Comparison of ENCODE assay signal across 8 cellular contexts in genomic region chr5:86617756-86618577, GRCh38. TPM values are rescaled to one million over a fixed set of nuclear protein-coding genes. Genes with fewer than 3 reads are reported as not detected.
DNase-seq lines count a peak whose midpoint lies in the region; ATAC-seq and TF ChIP-seq lines count a peak whose summit lies in the region.

TSS of gene COX7C (plus strand) at chr5:86617941. CDS start at chr5:86618056, 115 bp downstream.

- TF ChIP-seq POLR2A in gastroesophageal sphincter (IDR thresholded peaks at IDR 0.05), result peak; percentile 60 to 75

- H3K4me1 ChIP-seq in SK-N-SH (ENCODE audit: control insufficient read depth in 1 of 2, insufficient read depth in 2 of 2, low read depth in 1 of 2, low read length in 1 of 2) (no peaks in the 10 kb centered on the region), gastroesophageal sphincter (peaks cover 0 to 16% (median 3%) of the 10 kb centered on the region in 3 donors), neutrophil (ENCODE audit: control insufficient read depth in 1 of 2, insufficient read depth in 1 of 2, low read depth in 1 of 2, low read length in 1 of 2) (peaks cover 5 to 7% of the 10 kb centered on the region in 2 experiments)

- H3K9me3 ChIP-seq in SK-N-SH, result no peaks in the 10 kb centered on the region
- no peaks in the 10 kb centered on the region for H3K9me3 ChIP-seq in gastroesophageal sphincter
- H3K9me3 ChIP-seq in neutrophil, result no peaks in the 10 kb centered on the region

- H3K36me3 ChIP-seq in SK-N-SH (replicated peaks in 1 of 2; ENCODE audit: control insufficient read depth in 1 of 2, insufficient read depth in 2 of 2, low read length in 1 of 2) (peaks cover 26 to 28% of the 10 kb centered on the region in 2 experiments), gastroesophageal sphincter (peaks cover 9 to 36% of the 10 kb centered on the region in 2 donors), neutrophil (peaks cover 35% of the 10 kb centered on the region)

- H3K27ac ChIP-seq in SK-N-SH (ENCODE audit: low read depth in 2 of 2, low read length in 1 of 2) (peak within 1 kb of the TSS; percentile 48 to 87; a peak in 3 of 4 replicates), gastroesophageal sphincter (peak within 1 kb of the TSS; percentile 90 to 95 (median 94)), neutrophil (peak within 1 kb of the TSS; percentile 57), substantia nigra (ENCODE audit: low read depth, low read length, poor library complexity, severe bottlenecking) (peak within 1 kb of the TSS; percentile 89)

- no peak for TF ChIP-seq CTCF in SK-N-SH (IDR thresholded peaks at IDR 0.05)
- TF ChIP-seq CTCF in gastroesophageal sphincter (IDR thresholded peaks at IDR 0.05), result no peak
- no peak for TF ChIP-seq CTCF in neutrophil (IDR thresholded peaks at IDR 0.05)

- peak within 1 kb of the TSS; percentile 87 for H3K9ac ChIP-seq in SK-N-SH

- H3K27me3 ChIP-seq in SK-N-SH (ENCODE audit: insufficient read depth) (peaks cover 6% of the 10 kb centered on the region; the same call in 1 of the 2 replicates), gastroesophageal sphincter (no peaks in the 10 kb centered on the region), neutrophil (peaks cover 7% of the 10 kb centered on the region)

- WGBS in SK-N-SH (ENCODE audit: low lambda C conversion rate), result 2% methylated on average over 37 of the region's 41 CpGs
- WGBS in gastroesophageal sphincter (ENCODE audit: low coverage in 1 of 2), 2 donors, result 0 to 1% methylated on average over 7 to 16 of the region's 41 CpGs

- H3K4me2 ChIP-seq in SK-N-SH, result peak within 1 kb of the TSS; percentile 93

- peak within 1 kb of the TSS; percentile 95 for H2AFZ ChIP-seq in SK-N-SH (ENCODE audit: low read depth)

- H3K79me2 ChIP-seq in SK-N-SH (ENCODE audit: insufficient read depth), result peaks cover 19% of the 10 kb centered on the region

- TF ChIP-seq EP300 in SK-N-SH (IDR thresholded peaks at IDR 0.05; ENCODE audit: borderline replicate concordance in 1 of 2, low read depth in 1 of 2, low read length in 1 of 2) (no peak), gastroesophageal sphincter (IDR thresholded peaks at IDR 0.05) (no peak)

- ATAC-seq in HG02571 (IDR thresholded peaks at IDR 0.05; ENCODE audit: unreplicated experiment), result peak; percentile 98
- ATAC-seq in gastroesophageal sphincter, result peak; percentile 99

- CTCF ChIA-PET in SK-N-SH (lab: Yijun Ruan, JAX), result no interaction called here

- peak; percentile 90 for DNase-seq in GM04504 (ENCODE audit: low read depth)
- DNase-seq in NCI-H1048 (lab: John Stamatoyannopoulos, UW), result peak; percentile 92
- DNase-seq in SK-N-SH, result peak; percentile 84
- DNase-seq in activated naive CD4-positive, alpha-beta T cell treated with anti-CD3 and anti-CD28 coated beads, Interleukin-2, amount 50 U/mL, for 16 hours, result peak; percentile 90
- DNase-seq in substantia nigra (lab: John Stamatoyannopoulos, UW), result peak; percentile 28 to 95 (median 84)

- H3K9me2 ChIP-seq in SK-N-SH, result no peaks in the 10 kb centered on the region

- no peak for TF ChIP-seq RAD21 in SK-N-SH (IDR thresholded peaks at IDR 0.05; ENCODE audit: low read length)

- peaks cover 13% of the 10 kb centered on the region for H3F3A ChIP-seq in SK-N-SH (replicated peaks; ENCODE audit: insufficient read depth)

- POLR2A ChIA-PET in SK-N-SH (lab: Yijun Ruan, JAX), result no interaction called here

- H3K4me3 ChIP-seq in SK-N-SH (ENCODE audit: low read depth in 2 of 2, low read length in 1 of 2) (peak within 1 kb of the TSS; percentile 96 to 100), gastroesophageal sphincter (peak within 1 kb of the TSS; percentile 70 to 91), neutrophil (ENCODE audit: low read depth in 1 of 2, low read length in 1 of 2) (peak within 1 kb of the TSS; percentile 73 to 74)

- H4K20me1 ChIP-seq in SK-N-SH (ENCODE audit: insufficient read depth), result no peaks in the 10 kb centered on the region

TF ChIP-seq in SK-N-SH, 30 proteins besides CTCF, POLR2A, EP300 and RAD21:
- TF ChIP-seq MXI1 (IDR thresholded peaks at IDR 0.05; ENCODE audit: low read depth, low read length) (no peak; the same call in 1 of the 2 replicates), EZH2phosphoT487 (IDR thresholded peaks at IDR 0.05; ENCODE audit: borderline replicate concordance, low read depth) (no peak), POLR2AphosphoS5 (IDR thresholded peaks at IDR 0.05; ENCODE audit: low read depth, low read length) (peak; percentile 86), ELF1 (IDR thresholded peaks at IDR 0.05) (peak; percentile 99), GABPA (IDR thresholded peaks at IDR 0.05; ENCODE audit: low read depth) (peak; percentile 86), FOSL2 (IDR thresholded peaks at IDR 0.05; ENCODE audit: borderline replicate concordance, low read depth) (no peak), RFX5 (IDR thresholded peaks at IDR 0.05; ENCODE audit: low read length) (no peak), ZBTB33 (IDR thresholded peaks at IDR 0.05; ENCODE audit: borderline replicate concordance, low read depth) (peak; percentile 85; the same call in 1 of the 2 replicates), YY1 (IDR thresholded peaks at IDR 0.05; ENCODE audit: low read depth) (peak; percentile 87), FOXJ3 (CRISPR knock-in tag; IDR thresholded peaks at IDR 0.05) (peak; percentile 65; the same call in 1 of the 2 replicates), GATA2 (CRISPR knock-in tag; IDR thresholded peaks at IDR 0.05) (peak; percentile 48), CHD2 (IDR thresholded peaks at IDR 0.05; ENCODE audit: low read length, partially characterized antibody) (peak; percentile 97), TAF1 (IDR thresholded peaks at IDR 0.05; ENCODE audit: borderline replicate concordance, low read depth, low read length) (peak; percentile 72), NRF1 (IDR thresholded peaks at IDR 0.05; ENCODE audit: low read depth, low read length) (peak; percentile 64), RXRA (IDR thresholded peaks at IDR 0.05; ENCODE audit: borderline replicate concordance, low read depth) (no peak), NFIC (IDR thresholded peaks at IDR 0.05; ENCODE audit: borderline replicate concordance) (no peak), SIN3A (IDR thresholded peaks at IDR 0.05; ENCODE audit: borderline replicate concordance, low read depth, low read length) (peak; percentile 56; the same call in 1 of the 2 replicates), MEF2A (IDR thresholded peaks at IDR 0.05; ENCODE audit: borderline replicate concordance, low read depth) (no peak), REST (IDR thresholded peaks at IDR 0.05; ENCODE audit: low read depth, low read length) (peak; percentile 59; the same call in 1 of the 2 replicates)
- TF ChIP-seq, protein P1, sequence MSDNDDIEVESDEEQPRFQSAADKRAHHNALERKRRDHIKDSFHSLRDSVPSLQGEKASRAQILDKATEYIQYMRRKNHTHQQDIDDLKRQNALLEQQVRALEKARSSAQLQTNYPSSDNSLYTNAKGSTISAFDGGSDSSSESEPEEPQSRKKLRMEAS (IDR thresholded peaks at IDR 0.05; ENCODE audit: low read depth), result peak; percentile 32; the same call in 1 of the 2 replicates

RNA-seq across cellular contexts. Expression of gene COX7C, which starts in this region (rescaled TPM):
- polyA plus RNA-seq in SK-N-SH (2012; rRNA removed), result 675 and 707 TPM in 2 replicates
- polyA plus RNA-seq in SK-N-SH (2012; cell fraction: cytosol; rRNA removed), result 981 and 1,339 TPM in 2 replicates
- polyA plus RNA-seq in SK-N-SH (2012; cell fraction: nucleus; rRNA removed), result 141 and 165 TPM in 2 replicates
- total RNA-seq in gastroesophageal sphincter, result 100 to 1,000 TPM; 515 to 818 (median 708) TPM

Comparison
In these comparisons a context has a peak if more than half of its experiments do, and no peak if none do; other contexts are left out.
1. Peak in every context shown above with its lines: DNase-seq, ATAC-seq, H3K4me3 ChIP-seq and H3K27ac ChIP-seq.